ENCODE assay signal across 16 cellular contexts in genomic region chr6:36125575-36125974, GRCh38.
"Had no signal": no experiment of that assay in that cellular context is flagged by ENCODE, and none has a peak within 500 bp of the region (broad histone marks: within the 10 kb centered on the region; RNA-seq: fewer than 3 reads in every experiment).

No MANE protein-coding gene starts in this region.

- H3K27ac ChIP-seq: thoracic aorta had no signal

- H3K36me3 Mint-ChIP-seq: activated naive CD4-positive, alpha-beta T cell treated with anti-CD3 and anti-CD28 coated beads, Interleukin-2, amount 50 U/mL, for 24 hours; stimulated activated naive B cell treated with anti-CD40 and anti-IgM and Interleukin-4, amounts not matched to agents 10 μg/mL and 1 μg/mL and 100 μg/mL, for 72 hours had no signal

- H3K9me3 ChIP-seq: spleen, thoracic aorta, upper lobe of left lung had no signal

- H3K27me3 ChIP-seq: spleen, upper lobe of left lung had no signal

- H3K36me3 ChIP-seq: spleen, thoracic aorta, upper lobe of left lung had no signal

- H3K9me3 Mint-ChIP-seq: activated naive CD4-positive, alpha-beta T cell treated with anti-CD3 and anti-CD28 coated beads, Interleukin-2, amount 50 U/mL, for 24 hours; stimulated activated naive B cell treated with anti-CD40 and anti-IgM and Interleukin-4, amounts not matched to agents 10 μg/mL and 1 μg/mL and 100 μg/mL, for 72 hours had no signal

- H3K4me3 Mint-ChIP-seq: activated naive CD4-positive, alpha-beta T cell treated with anti-CD3 and anti-CD28 coated beads, Interleukin-2, amount 50 U/mL, for 24 hours; stimulated activated naive B cell treated with anti-CD40 and anti-IgM and Interleukin-4, amounts not matched to agents 10 μg/mL and 1 μg/mL and 100 μg/mL, for 72 hours had no signal

- H3K4me3 ChIP-seq: lung, spleen, thoracic aorta, upper lobe of left lung had no signal

- H3K27me3 Mint-ChIP-seq: activated naive CD4-positive, alpha-beta T cell treated with anti-CD3 and anti-CD28 coated beads, Interleukin-2, amount 50 U/mL, for 24 hours; stimulated activated naive B cell treated with anti-CD40 and anti-IgM and Interleukin-4, amounts not matched to agents 10 μg/mL and 1 μg/mL and 100 μg/mL, for 72 hours had no signal

- ATAC-seq: left lobe of liver; stimulated activated naive B cell treated with anti-CD40 and anti-IgM and Interleukin-4, amounts not matched to agents 10 μg/mL and 1 μg/mL and 100 μg/mL, for 72 hours had no signal

- DNase-seq: activated CD4-positive, alpha-beta T cell treated with anti-CD3 and anti-CD28 coated beads, Interleukin-2, amount 50 U/mL, for 1 hour; activated CD4-positive, CD25-positive, alpha-beta regulatory T cell; activated gamma-delta T cell; dermis blood vessel endothelial cell; kidney; midbrain; retina; spleen; stimulated activated CD4-positive, alpha-beta T cell treated with anti-CD3 and anti-CD28 coated beads, Interleukin-4, amount 100 ng/mL, for 4 hours; stimulated activated naive B cell treated with anti-CD40 and anti-IgM and Interleukin-4, amounts not matched to agents 10 μg/mL and 1 μg/mL and 100 μg/mL, for 72 hours; T1000 had no signal
